18 cellular contexts compared by ENCODE assay signal in genomic region chr7:135933509-135934188, GRCh38. TPM values are rescaled to one million over a fixed set of nuclear protein-coding genes. Genes with fewer than 3 reads are reported as not detected.
DNase-seq lines count a peak whose midpoint lies in the region; ATAC-seq and TF ChIP-seq lines count a peak whose summit lies in the region.
"Had no signal": no experiment of that assay in that cellular context is flagged by ENCODE, and none has a peak within 500 bp of the region (broad histone marks: within the 10 kb centered on the region; RNA-seq: fewer than 3 reads in every experiment).

No MANE protein-coding gene starts in this region.

- DNase-seq in T-helper 1 cell (no peak), Caco-2 (no peak), activated B cell treated with CpG ODN at 0.5 μM for 24 hours (no peak), natural killer cell (no peak), nucleus accumbens (lab: John Stamatoyannopoulos, UW) (no peak), NCI-H2171 (lab: John Stamatoyannopoulos, UW) (no peak), NCI-H345 treated with DMSO at 0.1 percent for 48 hours (lab: John Stamatoyannopoulos, UW; ENCODE audit: unreplicated experiment) (no peak)
- DNase-seq: 8988T; activated naive CD4-positive, alpha-beta T cell treated with anti-CD3 and anti-CD28 coated beads, Interleukin-2, amount 50 U/mL, for 16 hours; cerebellar nuclear complex; COR-L47; left colon; NCI-H1436 treated with DMSO at 0.1 percent for 48 hours; NCI-H526 treated with DMSO at 0.1 percent for 48 hours; Peyer's patch; stomach had no signal

- no peak overlapping the region for H3K4me3 ChIP-seq in Caco-2 (ENCODE audit: low read depth, low read length)
- H3K4me3 ChIP-seq: GM23338, Peyer's patch, stomach had no signal

- H3K27me3 Mint-ChIP-seq in T-helper 1 cell treated with Interleukin-12 subunit alpha and Interleukin-12 subunit beta and Interleukin-4 antibody, amounts not matched to agents 30 μg/mL and 1 μg/mL, for 36 hours (ENCODE audit: low read depth): no peaks in the 10 kb centered on the region
- no peaks in the 10 kb centered on the region for H3K27me3 Mint-ChIP-seq in Caco-2 (ENCODE audit: insufficient read depth, unreplicated experiment)
- H3K27me3 Mint-ChIP-seq in activated B cell treated with CpG ODN at 0.5 μM for 24 hours: no peaks in the 10 kb centered on the region
- H3K27me3 Mint-ChIP-seq in natural killer cell (ENCODE audit: low read depth in 2 of 2): no peaks in the 10 kb centered on the region

- H3K36me3 ChIP-seq in Caco-2 (ENCODE audit: control insufficient read depth, insufficient read depth, low read length): no peaks in the 10 kb centered on the region

- no peaks in the 10 kb centered on the region for H3K9me3 ChIP-seq in Caco-2
- H3K9me3 ChIP-seq: Peyer's patch, stomach had no signal

- H3K27ac Mint-ChIP-seq in T-helper 1 cell treated with Interleukin-12 subunit alpha and Interleukin-12 subunit beta and Interleukin-4 antibody, amounts not matched to agents 30 μg/mL and 1 μg/mL, for 36 hours: peak overlapping the region; percentile 2
- H3K27ac Mint-ChIP-seq in Caco-2 (ENCODE audit: unreplicated experiment): peak overlapping the region; percentile 76
- H3K27ac Mint-ChIP-seq in activated B cell treated with CpG ODN at 0.5 μM for 24 hours: peak overlapping the region; percentile 76
- peak overlapping the region; percentile 45 to 78 for H3K27ac Mint-ChIP-seq in natural killer cell
- H3K27ac Mint-ChIP-seq: GM23338 had no signal

- POLR2A ChIA-PET in Caco-2 (lab: Charles Lee) (no interaction called here), activated B cell treated with CpG ODN at 0.5 μM for 24 hours (lab: Charles Lee) (no interaction called here)

- intact Hi-C loops in Caco-2 (cut with micrococcal nuclease; ENCODE audit: unreplicated experiment): loop anchor here (5.0 kb wide), 1 partner anchor 106 kb away; no protein-coding TSS in a partner anchor
- intact Hi-C loops in activated B cell treated with CpG ODN at 0.5 μM for 24 hours (cut with micrococcal nuclease): no loop called here
- intact Hi-C loops in natural killer cell (cut with micrococcal nuclease): no loop called here

- ATAC-seq in activated B cell treated with CpG ODN at 0.5 μM for 24 hours (ENCODE audit: low read depth) (no peak), natural killer cell (peak; percentile 56 to 58 (median 58))
- ATAC-seq: GM23338, left colon had no signal

- H3K4me3 Mint-ChIP-seq in T-helper 1 cell treated with Interleukin-12 subunit alpha and Interleukin-12 subunit beta and Interleukin-4 antibody, amounts not matched to agents 30 μg/mL and 1 μg/mL, for 36 hours: no peak overlapping the region
- H3K4me3 Mint-ChIP-seq in Caco-2 (ENCODE audit: unreplicated experiment) (no peak overlapping the region), activated B cell treated with CpG ODN at 0.5 μM for 24 hours (no peak overlapping the region), natural killer cell (peak overlapping the region; percentile 26)
- H3K4me3 Mint-ChIP-seq: GM23338 had no signal

- H3K36me3 Mint-ChIP-seq in T-helper 1 cell treated with Interleukin-12 subunit alpha and Interleukin-12 subunit beta and Interleukin-4 antibody, amounts not matched to agents 30 μg/mL and 1 μg/mL, for 36 hours (ENCODE audit: low read depth): peaks cover 7% of the 10 kb centered on the region
- H3K36me3 Mint-ChIP-seq in Caco-2 (ENCODE audit: insufficient read depth, unreplicated experiment): peaks cover 13% of the 10 kb centered on the region
- peaks cover 60% of the 10 kb centered on the region for H3K36me3 Mint-ChIP-seq in activated B cell treated with CpG ODN at 0.5 μM for 24 hours (ENCODE audit: low read depth)
- H3K36me3 Mint-ChIP-seq in natural killer cell: peaks cover 7% of the 10 kb centered on the region

- H3K27me3 ChIP-seq in Caco-2 (replicated peaks; ENCODE audit: control insufficient read depth, insufficient read depth, low read length): no peaks in the 10 kb centered on the region
- H3K27me3 ChIP-seq: Peyer's patch, stomach had no signal

- H3K9me3 Mint-ChIP-seq in T-helper 1 cell treated with Interleukin-12 subunit alpha and Interleukin-12 subunit beta and Interleukin-4 antibody, amounts not matched to agents 30 μg/mL and 1 μg/mL, for 36 hours: no peaks in the 10 kb centered on the region
- H3K9me3 Mint-ChIP-seq in Caco-2 (ENCODE audit: unreplicated experiment): no peaks in the 10 kb centered on the region
- H3K9me3 Mint-ChIP-seq in activated B cell treated with CpG ODN at 0.5 μM for 24 hours: no peaks in the 10 kb centered on the region
- H3K9me3 Mint-ChIP-seq in natural killer cell: no peaks in the 10 kb centered on the region
- H3K9me3 Mint-ChIP-seq: GM23338 had no signal

- peaks cover 25% of the 10 kb centered on the region for H3K4me1 Mint-ChIP-seq in T-helper 1 cell treated with Interleukin-12 subunit alpha and Interleukin-12 subunit beta and Interleukin-4 antibody, amounts not matched to agents 30 μg/mL and 1 μg/mL, for 36 hours (ENCODE audit: low read depth)
- H3K4me1 Mint-ChIP-seq in Caco-2 (ENCODE audit: low read depth, unreplicated experiment): peaks cover 62% of the 10 kb centered on the region
- peaks cover 68% of the 10 kb centered on the region for H3K4me1 Mint-ChIP-seq in activated B cell treated with CpG ODN at 0.5 μM for 24 hours
- peaks cover 89 to 91% of the 10 kb centered on the region in 2 donors for H3K4me1 Mint-ChIP-seq in natural killer cell

- TF ChIP-seq CTCF in Caco-2 (IDR thresholded peaks at IDR 0.05; ENCODE audit: insufficient read depth in 1 of 2, low read depth in 1 of 2, low read length in 1 of 2, severe bottlenecking in 1 of 2, unreplicated experiment in 1 of 2) (no peak), activated B cell treated with CpG ODN at 0.5 μM for 24 hours (IDR thresholded peaks at IDR 0.05) (no peak), natural killer cell (IDR thresholded peaks at IDR 0.05) (no peak)

- H3K4me1 ChIP-seq in Caco-2: peaks cover 70% of the 10 kb centered on the region

- no TSS peak for BruUV-seq in Caco-2 (replicated peaks; lab: Mats Ljungman, UMichigan)

- CTCF ChIA-PET in Caco-2 (lab: Charles Lee) (interaction anchor here (0.6 kb wide), 1 partner anchor 414 kb away, joined by 3 read pairs; no protein-coding TSS in a partner anchor), activated B cell treated with CpG ODN at 0.5 μM for 24 hours (lab: Charles Lee) (no interaction called here)

RNA-seq across cellular contexts. Expression of gene MTPN, which starts 43.5 kb away (rescaled TPM):
- total RNA-seq in Caco-2 (2022) (136 and 138 TPM in 2 replicates), activated B cell treated with CpG ODN at 0.5 μM for 24 hours (130 and 137 TPM in 2 replicates), natural killer cell (100 to 1,000 TPM; 161 to 170 (median 165) TPM)

Comparison
In these comparisons a context has a peak if more than half of its experiments do, and no peak if none do; other contexts are left out.
1. H3K27ac Mint-ChIP-seq: peak in every context shown above with its lines; median percentile 76 in Caco-2; 76 in activated B cell treated with CpG ODN at 0.5 μM for 24 hours; 62 in natural killer cell; 2 in T-helper 1 cell treated with Interleukin-12 subunit alpha and Interleukin-12 subunit beta and Interleukin-4 antibody, amounts not matched to agents 30 μg/mL and 1 μg/mL, for 36 hours.